Comparison of ENCODE assay signal across 9 cellular contexts in genomic region chr4:41212221-41213203, GRCh38. TPM values are rescaled to one million over a fixed set of nuclear protein-coding genes. Genes with fewer than 3 reads are reported as not detected.
A peak's percentile ranks its signal among the peaks of the same experiment; 100 is the strongest.
DNase-seq lines count a peak whose midpoint lies in the region; ATAC-seq lines count a peak whose summit lies in the region.
"Had no signal": no experiment of that assay in that cellular context is flagged by ENCODE, and none has a peak within 500 bp of the region (broad histone marks: within the 10 kb centered on the region; RNA-seq: fewer than 3 reads in every experiment).

No MANE protein-coding gene starts in this region.

- peaks cover 15 to 33% (median 29%) of the 10 kb centered on the region in 3 donors for H3K4me1 Mint-ChIP-seq in CD8-positive, alpha-beta memory T cell
- H3K4me1 Mint-ChIP-seq: central memory CD8-positive, alpha-beta T cell had no signal

- H3K4me3 ChIP-seq in muscle layer of duodenum (ENCODE audit: low read depth in 1 of 2, low read length in 2 of 2): peak overlapping the region; percentile 67 to 72
- H3K4me3 ChIP-seq in CD8-positive, alpha-beta memory T cell (ENCODE audit: low read length): no peak overlapping the region

- in situ Hi-C loops in SK-MEL-5 (cut with HindIII; ENCODE audit: low pct_unique_long_range_greater_than_20kb, low sequenced_read_pairs): no loop called here

- no peaks in the 10 kb centered on the region for H3K27me3 ChIP-seq in muscle layer of duodenum (ENCODE audit: low read depth, low read length)
- peaks cover 11% of the 10 kb centered on the region for H3K27me3 ChIP-seq in CD8-positive, alpha-beta memory T cell (ENCODE audit: insufficient read depth, low read length, poor library complexity, severe bottlenecking)

- peaks cover 42 to 51% of the 10 kb centered on the region in 2 donors for H3K27me3 Mint-ChIP-seq in CD8-positive, alpha-beta memory T cell

- ATAC-seq in HG03520 (IDR thresholded peaks at IDR 0.05; ENCODE audit: unreplicated experiment) (peak; percentile 28), GM21360 (IDR thresholded peaks at IDR 0.05; ENCODE audit: unreplicated experiment) (no peak), HG02763 (IDR thresholded peaks at IDR 0.05; ENCODE audit: unreplicated experiment) (no peak)

- no peak overlapping the region for H3K27ac Mint-ChIP-seq in CD8-positive, alpha-beta memory T cell

- peaks cover 3 to 24% of the 10 kb centered on the region in 2 donors for H3K4me1 ChIP-seq in muscle layer of duodenum (ENCODE audit: control insufficient read depth in 1 of 2, insufficient read depth in 2 of 2, low read length in 2 of 2)
- no peaks in the 10 kb centered on the region for H3K4me1 ChIP-seq in CD8-positive, alpha-beta memory T cell (ENCODE audit: insufficient read depth, low read length)

- H3K9me3 ChIP-seq in muscle layer of duodenum (ENCODE audit: control insufficient read depth in 1 of 2, low read length in 2 of 2): no peaks in the 10 kb centered on the region
- H3K9me3 ChIP-seq in CD8-positive, alpha-beta memory T cell (ENCODE audit: low read length): no peaks in the 10 kb centered on the region

- POLR2A ChIA-PET in CD8-positive, alpha-beta memory T cell (lab: Charles Lee): no interaction called here

- H3K4me3 Mint-ChIP-seq in CD8-positive, alpha-beta memory T cell: peak overlapping the region in 3 of 7 donors; percentile 16 to 37 (median 37)
- H3K4me3 Mint-ChIP-seq: central memory CD8-positive, alpha-beta T cell had no signal

- CTCF ChIA-PET in CD8-positive, alpha-beta memory T cell (lab: Charles Lee): no interaction called here

- no peaks in the 10 kb centered on the region for H3K36me3 ChIP-seq in muscle layer of duodenum (ENCODE audit: control insufficient read depth in 1 of 2, insufficient read depth in 2 of 2, low read length in 2 of 2)
- no peaks in the 10 kb centered on the region for H3K36me3 ChIP-seq in CD8-positive, alpha-beta memory T cell (ENCODE audit: insufficient read depth, low read length)

- H3K27ac ChIP-seq in epithelial cell of prostate (peak overlapping the region; percentile 90), muscle layer of duodenum (ENCODE audit: low read length) (no peak overlapping the region)
- H3K27ac ChIP-seq in CD8-positive, alpha-beta memory T cell (ENCODE audit: low read depth, low read length): no peak overlapping the region

- H3K9me3 Mint-ChIP-seq in CD8-positive, alpha-beta memory T cell: peaks cover 0 to 9% (median 2%) of the 10 kb centered on the region in 5 donors

- peak; percentile 31 for DNase-seq in GM04503 (ENCODE audit: low read depth)
- DNase-seq in SK-MEL-5 (ENCODE audit: low read depth, low spot score): peak; percentile 60
- DNase-seq in epithelial cell of prostate (ENCODE audit: low read depth, low spot score): no peak
- DNase-seq in CD8-positive, alpha-beta memory T cell: no peak

- H3K36me3 Mint-ChIP-seq in CD8-positive, alpha-beta memory T cell: peaks cover 0 to 5% (median 0%) of the 10 kb centered on the region in 3 donors

RNA-seq across cellular contexts. Expression of gene APBB2, which starts 1.8 kb away (rescaled TPM):
- total RNA-seq in SK-MEL-5 (2014; rRNA removed; shearing (Covaris generic)): 10.9 and 15.5 TPM in 2 replicates
- 12.2 and 14.4 TPM in 2 replicates for polyA plus RNA-seq in SK-MEL-5 (2015; cell fraction: cytosol; rRNA removed)
- 10.0 and 15.4 TPM in 2 replicates for polyA plus RNA-seq in SK-MEL-5 (2015; cell fraction: nucleus; rRNA removed)
- total RNA-seq in CD8-positive, alpha-beta memory T cell: 1 to 10 TPM in 1 of 2 experiments, under 1 TPM in 1; 0.86 to 1.1 TPM
- not detected for polyA plus RNA-seq in CD8-positive, alpha-beta memory T cell

RNA-seq across cellular contexts. Expression of gene UCHL1, which starts 44.2 kb away (rescaled TPM):
- not detected in 2 replicates for total RNA-seq in SK-MEL-5 (2014; rRNA removed; shearing (Covaris generic))
- polyA plus RNA-seq in SK-MEL-5 (2015; cell fraction: cytosol; rRNA removed): not detected in 2 replicates
- polyA plus RNA-seq in SK-MEL-5 (2015; cell fraction: nucleus; rRNA removed): not detected in 2 replicates
- under 1 TPM; 0.75 to 0.83 TPM for total RNA-seq in CD8-positive, alpha-beta memory T cell
- polyA plus RNA-seq in CD8-positive, alpha-beta memory T cell: not detected

Comparison
In these comparisons a context has a peak if more than half of its experiments do, and no peak if none do; other contexts are left out.
1. DNase-seq: peak in GM04503 (single experiment) and SK-MEL-5 (single experiment); none in epithelial cell of prostate (single experiment) and CD8-positive, alpha-beta memory T cell (0 of 5).